9 cellular contexts compared by ENCODE assay signal in the genomic region with DNA sequence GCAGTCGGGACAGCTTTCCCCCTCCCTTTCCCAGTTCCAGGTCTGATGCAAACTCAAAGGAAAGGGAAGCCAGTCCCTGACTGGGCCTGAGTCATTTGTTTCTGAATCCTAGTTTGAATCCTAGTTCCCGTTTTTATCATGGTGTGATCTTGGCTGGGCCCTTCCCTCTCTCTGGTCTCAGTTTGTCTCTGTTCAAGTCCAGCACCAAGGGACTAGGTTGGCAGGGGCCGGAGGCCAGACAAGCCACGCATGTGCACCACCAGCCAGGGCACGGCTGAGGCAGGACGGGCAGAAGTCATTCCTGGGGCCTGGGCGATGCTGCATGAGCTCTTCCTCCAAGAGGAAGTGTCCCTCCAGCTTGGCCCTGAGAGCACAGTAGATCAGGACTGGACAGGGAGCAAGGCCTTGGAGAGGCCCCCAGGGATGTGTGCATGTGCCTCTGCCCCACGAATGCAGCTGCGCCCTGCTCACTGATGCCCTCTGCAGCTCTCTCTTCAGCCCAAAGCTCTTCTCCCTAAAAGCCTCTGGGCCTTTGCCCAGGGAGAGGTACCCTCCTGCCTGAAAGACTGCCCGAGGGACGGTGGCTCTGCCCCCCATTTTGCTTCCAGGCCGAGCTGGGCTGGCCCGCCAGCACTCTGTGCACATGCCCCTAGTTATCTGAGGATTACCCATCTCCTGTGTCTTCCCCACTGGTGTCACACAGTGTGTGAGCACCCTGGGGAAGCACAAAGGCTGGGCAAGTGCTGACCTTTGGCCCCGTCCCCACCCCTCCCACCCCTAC.
DNase-seq lines count a peak whose midpoint lies in the region; TF ChIP-seq lines count a peak whose summit lies in the region.
"Had no signal": no experiment of that assay in that cellular context is flagged by ENCODE, and none has a peak within 500 bp of the region (broad histone marks: within the 10 kb centered on the region; RNA-seq: fewer than 3 reads in every experiment).

No MANE protein-coding gene starts in this region.

- H3K27ac ChIP-seq in GM23248 (peak overlapping the region; percentile 99), smooth muscle cell (ENCODE audit: low read depth) (peak overlapping the region; percentile 89)

- WGBS in GM23248 (ENCODE audit: low coverage in 1 of 2, low lambda C conversion rate in 2 of 2, missing lambda C conversion rate in 2 of 2), 2 experiments, result 53 to 63% methylated on average over 13 to 14 of the region's 14 CpGs
- 76% methylated on average over 14 of the region's 14 CpGs for WGBS in smooth muscle cell (ENCODE audit: low lambda C conversion rate)

- TF ChIP-seq CTCF in glutamatergic neuron (IDR thresholded peaks at IDR 0.05; ENCODE audit: partially characterized antibody, unreplicated experiment) (no peak), smooth muscle cell (IDR thresholded peaks at IDR 0.05; ENCODE audit: borderline replicate concordance, insufficient read depth, poor library complexity, severe bottlenecking) (no peak)

- peak overlapping the region; percentile 57 for H3K9ac ChIP-seq in GM23248
- no peak overlapping the region for H3K9ac ChIP-seq in smooth muscle cell (ENCODE audit: low read depth)

- H4K20me1 ChIP-seq in GM23248 (ENCODE audit: insufficient read depth) (no peaks in the 10 kb centered on the region), smooth muscle cell (ENCODE audit: low read depth) (peaks cover 36% of the 10 kb centered on the region)

- H3K36me3 Mint-ChIP-seq in glutamatergic neuron (ENCODE audit: unreplicated experiment), result no peaks in the 10 kb centered on the region

- H3K4me1 ChIP-seq in GM23248 (ENCODE audit: insufficient read depth), result peaks cover 75% of the 10 kb centered on the region
- peaks cover 46% of the 10 kb centered on the region for H3K4me1 ChIP-seq in smooth muscle cell (ENCODE audit: low read depth)

- in situ Hi-C loops in GM23248 (cut with MboI), result no loop called here
- in situ Hi-C loops in SK-MEL-5 (cut with HindIII; ENCODE audit: low pct_unique_long_range_greater_than_20kb, low sequenced_read_pairs), result no loop called here

- H3K4me1 Mint-ChIP-seq in glutamatergic neuron (ENCODE audit: low read depth, unreplicated experiment), result peaks cover 31% of the 10 kb centered on the region

- no peaks in the 10 kb centered on the region for H3K9me2 ChIP-seq in GM23248 (ENCODE audit: insufficient read depth)

- H3K36me3 ChIP-seq in GM23248 (ENCODE audit: low read depth), result no peaks in the 10 kb centered on the region
- H3K36me3 ChIP-seq in smooth muscle cell (ENCODE audit: low read depth), result no peaks in the 10 kb centered on the region

- H3K4me3 Mint-ChIP-seq in glutamatergic neuron (ENCODE audit: unreplicated experiment), result peak overlapping the region; percentile 14

- no peak overlapping the region for H3K4me2 ChIP-seq in GM23248 (ENCODE audit: unreplicated experiment)
- H3K4me2 ChIP-seq in smooth muscle cell, result no peak overlapping the region

- H3K9me3 ChIP-seq in GM23248 (ENCODE audit: low read depth) (no peaks in the 10 kb centered on the region), smooth muscle cell (replicated peaks; ENCODE audit: low read depth) (no peaks in the 10 kb centered on the region)

- H3K4me3 ChIP-seq in GM23248, result no peak overlapping the region
- H3K4me3 ChIP-seq in smooth muscle cell, result no peak overlapping the region

- H3K79me2 ChIP-seq in GM23248 (ENCODE audit: insufficient read depth) (peaks cover 68% of the 10 kb centered on the region), smooth muscle cell (ENCODE audit: low read depth) (peaks cover 56% of the 10 kb centered on the region)

- peaks cover 16% of the 10 kb centered on the region for H3K27me3 Mint-ChIP-seq in glutamatergic neuron (ENCODE audit: unreplicated experiment)

- peak; percentile 78 for DNase-seq in GM23248
- DNase-seq in SK-MEL-5 (ENCODE audit: low read depth, low spot score), result peak; percentile 29
- DNase-seq in glutamatergic neuron, result no peak
- no peak for DNase-seq in smooth muscle cell (lab: John Stamatoyannopoulos, UW; ENCODE audit: unreplicated experiment)
- DNase-seq in DMS 273 treated with DMSO at 0.1 percent for 48 hours (lab: John Stamatoyannopoulos, UW), result no peak
- DNase-seq in C1 segment of cervical spinal cord (lab: John Stamatoyannopoulos, UW), result no peak
- DNase-seq in ureter (ENCODE audit: low spot score), result no peak
- no peak for DNase-seq in LoVo (ENCODE audit: low spot score)
- DNase-seq: stimulated activated CD4-positive, alpha-beta T cell treated with anti-CD3 and anti-CD28 coated beads, Interleukin-2, amount 100 ng/mL, for 48 hours had no signal

- H3K27me3 ChIP-seq in GM23248 (replicated peaks; ENCODE audit: insufficient read depth), result no peaks in the 10 kb centered on the region
- no peaks in the 10 kb centered on the region for H3K27me3 ChIP-seq in smooth muscle cell (ENCODE audit: low read depth)

- H3K27ac Mint-ChIP-seq in glutamatergic neuron (ENCODE audit: unreplicated experiment), result no peak overlapping the region

- H3F3A ChIP-seq in GM23248 (ENCODE audit: insufficient read depth), result peaks cover 54% of the 10 kb centered on the region
- peaks cover 20% of the 10 kb centered on the region for H3F3A ChIP-seq in smooth muscle cell (ENCODE audit: low read depth)

- peaks cover 16% of the 10 kb centered on the region for H3K9me3 Mint-ChIP-seq in glutamatergic neuron (ENCODE audit: unreplicated experiment)

- H2AFZ ChIP-seq in GM23248, result no peak overlapping the region
- no peak overlapping the region for H2AFZ ChIP-seq in smooth muscle cell (ENCODE audit: low read depth)

Comparison
In these comparisons a context has a peak if more than half of its experiments do, and no peak if none do; other contexts are left out.
1. DNase-seq: peak in GM23248 (single experiment) and SK-MEL-5 (single experiment); none in glutamatergic neuron (single experiment), smooth muscle cell (single experiment), DMS 273 treated with DMSO at 0.1 percent for 48 hours (single experiment), C1 segment of cervical spinal cord (0 of 14), ureter (single experiment) and LoVo (single experiment).